In the genomic region with DNA sequence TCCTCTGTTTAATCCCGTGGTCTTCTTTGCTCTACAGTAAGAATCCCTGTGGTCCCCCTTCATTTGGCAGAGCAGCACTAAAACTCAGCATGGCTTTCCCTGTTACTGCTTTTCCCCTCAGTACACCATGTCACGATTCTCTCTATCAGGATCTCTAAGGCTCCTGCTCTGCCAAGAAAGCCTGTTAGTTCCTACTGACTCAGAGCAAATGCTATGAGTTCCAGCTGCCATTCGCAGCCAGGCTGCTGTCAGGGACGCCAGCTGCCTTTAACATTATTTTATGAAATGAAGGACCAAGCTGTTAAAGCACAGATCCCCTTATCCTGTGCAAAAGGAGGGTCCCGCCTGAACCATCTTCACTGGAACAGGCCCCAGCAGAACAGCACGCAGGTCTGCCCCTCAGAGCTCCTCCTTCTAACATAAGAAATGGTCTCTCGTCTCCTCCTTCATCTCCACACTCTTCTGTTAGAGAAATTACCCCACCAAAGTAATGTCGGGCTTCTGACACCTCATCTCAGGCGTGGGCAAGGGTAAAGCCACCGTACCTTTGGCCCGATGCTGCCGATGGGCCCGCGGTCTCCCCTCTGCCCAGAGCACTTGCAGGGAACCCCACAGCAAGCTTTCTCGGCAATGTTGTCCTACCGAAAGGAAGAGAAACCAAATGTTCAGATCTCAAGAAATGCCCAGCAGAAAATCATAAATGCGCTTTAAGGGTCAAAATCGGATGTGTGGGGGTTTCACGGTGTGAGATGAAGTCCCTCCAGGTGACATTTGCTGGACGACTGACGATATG, we compare ENCODE assay signal across 19 cellular contexts. TPM values are rescaled to one million over a fixed set of nuclear protein-coding genes. Genes with fewer than 3 reads are reported as not detected.
DNase-seq lines count a peak whose midpoint lies in the region; ATAC-seq and TF ChIP-seq lines count a peak whose summit lies in the region.
"Had no signal": no experiment of that assay in that cellular context is flagged by ENCODE, and none has a peak within 500 bp of the region (broad histone marks: within the 10 kb centered on the region; RNA-seq: fewer than 3 reads in every experiment).

No MANE protein-coding gene starts in this region.

- ATAC-seq in HG02852 (IDR thresholded peaks at IDR 0.05; ENCODE audit: unreplicated experiment), result no peak
- ATAC-seq: activated T-cell treated with anti-CD3 and anti-CD28 coated beads, Interleukin-2, amount 50 U/mL, for 4 hours had no signal

- 93% methylated on average over 21 of the region's 21 CpGs for WGBS in smooth muscle cell (ENCODE audit: low lambda C conversion rate)

- H3K4me2 ChIP-seq in smooth muscle cell, result no peak overlapping the region

- H3K27me3 ChIP-seq in right atrium auricular region, result no peaks in the 10 kb centered on the region
- H3K27me3 ChIP-seq in smooth muscle cell (ENCODE audit: low read depth), result no peaks in the 10 kb centered on the region
- peaks cover 97% of the 10 kb centered on the region for H3K27me3 ChIP-seq in WERI-Rb-1 (ENCODE audit: insufficient read depth, low read depth, severe bottlenecking)

- no peaks in the 10 kb centered on the region for H3K4me1 ChIP-seq in right atrium auricular region
- no peaks in the 10 kb centered on the region for H3K4me1 ChIP-seq in smooth muscle cell (ENCODE audit: low read depth)
- H3K4me1 ChIP-seq: spleen had no signal

- H3K9me3 ChIP-seq in right atrium auricular region (no peaks in the 10 kb centered on the region), smooth muscle cell (replicated peaks; ENCODE audit: low read depth) (no peaks in the 10 kb centered on the region), WERI-Rb-1 (ENCODE audit: severe bottlenecking) (no peaks in the 10 kb centered on the region)
- H3K9me3 ChIP-seq: spleen had no signal

- H3F3A ChIP-seq in smooth muscle cell (ENCODE audit: low read depth), result peaks cover 90% of the 10 kb centered on the region

- H3K27ac ChIP-seq in right atrium auricular region, result peak overlapping the region; percentile 44 to 56
- peak overlapping the region; percentile 65 for H3K27ac ChIP-seq in smooth muscle cell (ENCODE audit: low read depth)
- H3K27ac ChIP-seq in WERI-Rb-1, result no peak overlapping the region
- H3K27ac ChIP-seq: spleen had no signal

- no peak overlapping the region for H3K9ac ChIP-seq in smooth muscle cell (ENCODE audit: low read depth)

- H3K4me3 ChIP-seq in cardiac fibroblast (replicated peaks in 1 of 2; ENCODE audit: low read depth in 2 of 2, low read length in 2 of 2) (no peak overlapping the region), right atrium auricular region (no peak overlapping the region), smooth muscle cell (no peak overlapping the region), WERI-Rb-1 (ENCODE audit: low read depth, low read length) (no peak overlapping the region)
- H3K4me3 ChIP-seq: spleen had no signal

- H2AFZ ChIP-seq in smooth muscle cell (ENCODE audit: low read depth), result no peak overlapping the region

- TF ChIP-seq CTCF in cardiac fibroblast (IDR thresholded peaks at IDR 0.05; ENCODE audit: low read depth, low read length) (no peak), right atrium auricular region (IDR thresholded peaks at IDR 0.05) (no peak), smooth muscle cell (IDR thresholded peaks at IDR 0.05; ENCODE audit: borderline replicate concordance, insufficient read depth, poor library complexity, severe bottlenecking) (no peak), WERI-Rb-1 (IDR thresholded peaks at IDR 0.05; ENCODE audit: low read depth, low read length) (no peak)

- DNase-seq in Ammon's horn (ENCODE audit: low spot score) (peak; percentile 23), cardiac fibroblast (ENCODE audit: low read depth in 2 of 2) (peak; percentile 51 to 76), right atrium auricular region (ENCODE audit: low spot score) (no peak), smooth muscle cell (lab: John Stamatoyannopoulos, UW; ENCODE audit: unreplicated experiment) (no peak), foreskin melanocyte (no peak), WERI-Rb-1 (no peak), NCI-H2227 (lab: John Stamatoyannopoulos, UW; ENCODE audit: unreplicated experiment) (no peak)
- DNase-seq: activated naive CD8-positive, alpha-beta T cell treated with anti-CD3 and anti-CD28 coated beads, Interleukin-2, amount 10 ng/mL, durations not matched to agents 7 days and 5 days; activated T-cell treated with anti-CD3 and anti-CD28 coated beads, Interleukin-2, amount 50 U/mL, for 4 hours; C1 segment of cervical spinal cord; DND-41; endodermal cell; midbrain; NCI-H510A; nucleus accumbens; spleen; stimulated activated naive CD4-positive, alpha-beta T cell treated with Interleukin-2 at 50 U/mL for 16 hours had no signal

- peaks cover 96% of the 10 kb centered on the region for H4K20me1 ChIP-seq in smooth muscle cell (ENCODE audit: low read depth)

- peaks cover 53% of the 10 kb centered on the region for H3K36me3 ChIP-seq in right atrium auricular region
- peaks cover 44% of the 10 kb centered on the region for H3K36me3 ChIP-seq in smooth muscle cell (ENCODE audit: low read depth)
- H3K36me3 ChIP-seq in WERI-Rb-1, result no peaks in the 10 kb centered on the region

- H3K79me2 ChIP-seq in smooth muscle cell (ENCODE audit: low read depth), result peaks cover 79% of the 10 kb centered on the region

RNA-seq across cellular contexts. Expression of gene COL6A3, which starts 52.6 kb away (rescaled TPM):
- 100 to 1,000 TPM in 1 of 2 donors, 10 to 100 TPM in 1; 61.6 to 103 TPM for total RNA-seq in right atrium auricular region
- total RNA-seq in smooth muscle cell, result 1,708 and 1,938 TPM in 2 replicates
- 643 and 888 TPM in 2 replicates for polyA plus RNA-seq in smooth muscle cell
- polyA plus RNA-seq: keratinocyte had no signal

Comparison
In these comparisons a context has a peak if more than half of its experiments do, and no peak if none do; other contexts are left out.
1. DNase-seq: peak in Ammon's horn (single experiment) and cardiac fibroblast (2 of 2); none in right atrium auricular region (single experiment), smooth muscle cell (single experiment), foreskin melanocyte (single experiment), WERI-Rb-1 (single experiment) and NCI-H2227 (single experiment).
2. RNA of gene COL6A3, which starts 52.6 kb away (total RNA-seq): 1,708 to 1,938 TPM in smooth muscle cell; 61.6 to 103 TPM in right atrium auricular region; every median in the first group is over 10 times any median in the second.